ENCODE assay signal across 1 cellular context in genomic region chr12:53483979-53484377, GRCh38.
A peak's percentile ranks its signal among the peaks of the same experiment; 100 is the strongest.
TF ChIP-seq lines count a peak whose summit lies in the region.

No MANE protein-coding gene starts in this region.

TF ChIP-seq in HepG2, 621 proteins besides CTCF, POLR2A, EP300 and RAD21:
- TF ChIP-seq ZC3H4 (CRISPR knock-in tag; IDR thresholded peaks at IDR 0.05; ENCODE audit: borderline replicate concordance) (0 out of 2 replicates have a peak, but pooled peaks have one; percentile 72), IKZF4 (CRISPR knock-in tag; IDR thresholded peaks at IDR 0.05; ENCODE audit: borderline replicate concordance, low read depth, not compliant biosample characterization) (no peak), POLR2G (IDR thresholded peaks at IDR 0.05; ENCODE audit: low read depth, low read length) (peak; percentile 22), REPIN1 (CRISPR knock-in tag; IDR thresholded peaks at IDR 0.05; ENCODE audit: borderline replicate concordance, low read depth) (0 out of 2 replicates have a peak, but pooled peaks have one; percentile 5), SOX5 (CRISPR knock-in tag; IDR thresholded peaks at IDR 0.05; ENCODE audit: borderline replicate concordance) (no peak), RBM22 (optimal IDR thresholded peaks at IDR 0.05; ENCODE audit: low read length) (peak; percentile 8), FOXP4 (CRISPR knock-in tag; IDR thresholded peaks at IDR 0.05) (no peak), POLR2AphosphoS2 (IDR thresholded peaks at IDR 0.05; ENCODE audit: low read depth, low read length) (peak; percentile 56; the same call in 1 of the 2 replicates)
